In genomic region chr11:64878494-64879225, GRCh38 we compare ENCODE assay signal across 1 cellular context.
TF ChIP-seq lines count a peak whose summit lies in the region.

Gene EHD1 (minus strand): TSS chr11:64878621. CDS start chr11:64878464, 157 bp downstream.

TF ChIP-seq in K562, 482 proteins besides CTCF, POLR2A, EP300 and RAD21 (continued from another document):
- TF ChIP-seq, protein P1, sequence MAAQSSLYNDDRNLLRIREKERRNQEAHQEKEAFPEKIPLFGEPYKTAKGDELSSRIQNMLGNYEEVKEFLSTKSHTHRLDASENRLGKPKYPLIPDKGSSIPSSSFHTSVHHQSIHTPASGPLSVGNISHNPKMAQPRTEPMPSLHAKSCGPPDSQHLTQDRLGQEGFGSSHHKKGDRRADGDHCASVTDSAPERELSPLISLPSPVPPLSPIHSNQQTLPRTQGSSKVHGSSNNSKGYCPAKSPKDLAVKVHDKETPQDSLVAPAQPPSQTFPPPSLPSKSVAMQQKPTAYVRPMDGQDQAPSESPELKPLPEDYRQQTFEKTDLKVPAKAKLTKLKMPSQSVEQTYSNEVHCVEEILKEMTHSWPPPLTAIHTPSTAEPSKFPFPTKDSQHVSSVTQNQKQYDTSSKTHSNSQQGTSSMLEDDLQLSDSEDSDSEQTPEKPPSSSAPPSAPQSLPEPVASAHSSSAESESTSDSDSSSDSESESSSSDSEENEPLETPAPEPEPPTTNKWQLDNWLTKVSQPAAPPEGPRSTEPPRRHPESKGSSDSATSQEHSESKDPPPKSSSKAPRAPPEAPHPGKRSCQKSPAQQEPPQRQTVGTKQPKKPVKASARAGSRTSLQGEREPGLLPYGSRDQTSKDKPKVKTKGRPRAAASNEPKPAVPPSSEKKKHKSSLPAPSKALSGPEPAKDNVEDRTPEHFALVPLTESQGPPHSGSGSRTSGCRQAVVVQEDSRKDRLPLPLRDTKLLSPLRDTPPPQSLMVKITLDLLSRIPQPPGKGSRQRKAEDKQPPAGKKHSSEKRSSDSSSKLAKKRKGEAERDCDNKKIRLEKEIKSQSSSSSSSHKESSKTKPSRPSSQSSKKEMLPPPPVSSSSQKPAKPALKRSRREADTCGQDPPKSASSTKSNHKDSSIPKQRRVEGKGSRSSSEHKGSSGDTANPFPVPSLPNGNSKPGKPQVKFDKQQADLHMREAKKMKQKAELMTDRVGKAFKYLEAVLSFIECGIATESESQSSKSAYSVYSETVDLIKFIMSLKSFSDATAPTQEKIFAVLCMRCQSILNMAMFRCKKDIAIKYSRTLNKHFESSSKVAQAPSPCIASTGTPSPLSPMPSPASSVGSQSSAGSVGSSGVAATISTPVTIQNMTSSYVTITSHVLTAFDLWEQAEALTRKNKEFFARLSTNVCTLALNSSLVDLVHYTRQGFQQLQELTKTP (IDR thresholded peaks at IDR 0.05; ENCODE audit: low read depth in 1 of 2, partially characterized antibody in 2 of 2), result no peak
- TF ChIP-seq TFAP4 (CRISPR knock-in tag; IDR thresholded peaks at IDR 0.05; ENCODE audit: borderline replicate concordance) (peak; percentile 97), DMBX1 (CRISPR knock-in tag; IDR thresholded peaks at IDR 0.05; ENCODE audit: borderline replicate concordance) (no peak), HDAC1 (IDR thresholded peaks at IDR 0.05) (peak in 1 of 2 experiments; percentile 99; a peak in 2 of 4 replicates), HLTF (IDR thresholded peaks at IDR 0.05) (peak; percentile 57; the same call in 1 of the 2 replicates), ZFX (CRISPR knock-in tag; IDR thresholded peaks at IDR 0.05) (peak; percentile 81), NEUROD1 (IDR thresholded peaks at IDR 0.05; ENCODE audit: borderline replicate concordance, low read depth, low read length, partially characterized antibody) (peak; percentile 96)
